Comparison of ENCODE assay signal across 8 cellular contexts in genomic region chr5:119063579-119064379, GRCh38. TPM values are rescaled to one million over a fixed set of nuclear protein-coding genes. Genes with fewer than 3 reads are reported as not detected.
DNase-seq lines count a peak whose midpoint lies in the region; ATAC-seq and TF ChIP-seq lines count a peak whose summit lies in the region.

No MANE protein-coding gene starts in this region.

- intact Hi-C loops in dendritic cell treated with granulocyte-macrophage colony-stimulating factor and Interleukin-4, amounts not matched to agents 40 ng/mL and 50 ng/mL, for 4 days (cut with micrococcal nuclease): no loop called here
- intact Hi-C loops in adrenal gland (cut with DNase I): no loop called here

- CTCF ChIA-PET in GM10248 (lab: Yijun Ruan, JAX): interaction anchor here (0.7 to 1.5 kb wide), 4 partner anchors 9 to 76 kb away, joined by 3 to 4 read pairs (median 4); partner anchors contain the start of gene DTWD2

- H3K27ac ChIP-seq in adrenal gland: no peak overlapping the region

- no peaks in the 10 kb centered on the region for H3K36me3 ChIP-seq in adrenal gland (replicated peaks in 1 of 2)

- no peak for TF ChIP-seq CTCF in GM10248 (IDR thresholded peaks at IDR 0.05; ENCODE audit: control extremely low read depth, extremely low read depth, low read depth, missing control alignments)
- no peak for TF ChIP-seq CTCF in adrenal gland (IDR thresholded peaks at IDR 0.05)

- peak; percentile 84 for ATAC-seq in GM21717 (IDR thresholded peaks at IDR 0.05; ENCODE audit: unreplicated experiment)

- no peaks in the 10 kb centered on the region for H3K9me3 Mint-ChIP-seq in dendritic cell treated with granulocyte-macrophage colony-stimulating factor and Interleukin-4, amounts not matched to agents 40 ng/mL and 50 ng/mL, for 4 days

- H3K4me3 Mint-ChIP-seq in dendritic cell treated with granulocyte-macrophage colony-stimulating factor and Interleukin-4, amounts not matched to agents 40 ng/mL and 50 ng/mL, for 4 days: peak overlapping the region; percentile 50

- no peak overlapping the region for H3K4me3 ChIP-seq in adrenal gland

- peak overlapping the region; percentile 59 for H3K27ac Mint-ChIP-seq in dendritic cell treated with granulocyte-macrophage colony-stimulating factor and Interleukin-4, amounts not matched to agents 40 ng/mL and 50 ng/mL, for 4 days

- DNase-seq in GM10248 (ENCODE audit: extremely low spot score): peak; percentile 32
- peak; percentile 38 for DNase-seq in LoVo (ENCODE audit: low spot score)
- DNase-seq in DMS 273 treated with DMSO at 0.1 percent for 48 hours (lab: John Stamatoyannopoulos, UW): no peak
- no peak for DNase-seq in cerebellar nuclear complex (lab: John Stamatoyannopoulos, UW)
- no peak for DNase-seq in SK-N-DZ (ENCODE audit: low spot score)
- no peak for DNase-seq in adrenal gland

- H3K4me1 ChIP-seq in adrenal gland (replicated peaks in 1 of 2): no peaks in the 10 kb centered on the region

- no peaks in the 10 kb centered on the region for H3K27me3 Mint-ChIP-seq in dendritic cell treated with granulocyte-macrophage colony-stimulating factor and Interleukin-4, amounts not matched to agents 40 ng/mL and 50 ng/mL, for 4 days

- peaks cover 26% of the 10 kb centered on the region for H3K4me1 Mint-ChIP-seq in dendritic cell treated with granulocyte-macrophage colony-stimulating factor and Interleukin-4, amounts not matched to agents 40 ng/mL and 50 ng/mL, for 4 days (ENCODE audit: low read depth)

- no peaks in the 10 kb centered on the region for H3K9me3 ChIP-seq in adrenal gland (replicated peaks in 1 of 3)

- no peaks in the 10 kb centered on the region for H3K36me3 Mint-ChIP-seq in dendritic cell treated with granulocyte-macrophage colony-stimulating factor and Interleukin-4, amounts not matched to agents 40 ng/mL and 50 ng/mL, for 4 days (ENCODE audit: low read depth)

- WGBS in adrenal gland, 4 donors: 34 to 38% (median 36%) methylated on average over 5 of the region's 5 CpGs

- no peak for TF ChIP-seq POLR2A in adrenal gland (IDR thresholded peaks at IDR 0.05)

- POLR2A ChIA-PET in GM10248 (lab: Yijun Ruan, JAX): interaction anchor here (0.6 kb wide), 1 partner anchor 13 kb away, joined by 8 read pairs; no protein-coding TSS in a partner anchor

- no peaks in the 10 kb centered on the region for H3K27me3 ChIP-seq in adrenal gland

RNA-seq across cellular contexts. Expression of gene DMXL1, which starts 7.1 kb away (rescaled TPM):
- 19.1 and 19.9 TPM in 2 replicates for polyA plus RNA-seq in SK-N-DZ (2014; cell fraction: cytosol; rRNA removed)
- polyA plus RNA-seq in SK-N-DZ (2014; cell fraction: nucleus; rRNA removed): 13.4 and 16.8 TPM in 2 replicates
- total RNA-seq in adrenal gland: 10 to 100 TPM; 32.2 to 91.1 (median 44.5) TPM
- polyA plus RNA-seq in adrenal gland: 10 to 100 TPM; 15.1 to 25.2 (median 22.3) TPM

Comparison
In these comparisons a context has a peak if more than half of its experiments do, and no peak if none do; other contexts are left out.
1. DNase-seq: peak in GM10248 (single experiment) and LoVo (single experiment); none in DMS 273 treated with DMSO at 0.1 percent for 48 hours (single experiment), cerebellar nuclear complex (0 of 2), SK-N-DZ (single experiment) and adrenal gland (0 of 7).